19 cellular contexts compared by ENCODE assay signal in the genomic region with DNA sequence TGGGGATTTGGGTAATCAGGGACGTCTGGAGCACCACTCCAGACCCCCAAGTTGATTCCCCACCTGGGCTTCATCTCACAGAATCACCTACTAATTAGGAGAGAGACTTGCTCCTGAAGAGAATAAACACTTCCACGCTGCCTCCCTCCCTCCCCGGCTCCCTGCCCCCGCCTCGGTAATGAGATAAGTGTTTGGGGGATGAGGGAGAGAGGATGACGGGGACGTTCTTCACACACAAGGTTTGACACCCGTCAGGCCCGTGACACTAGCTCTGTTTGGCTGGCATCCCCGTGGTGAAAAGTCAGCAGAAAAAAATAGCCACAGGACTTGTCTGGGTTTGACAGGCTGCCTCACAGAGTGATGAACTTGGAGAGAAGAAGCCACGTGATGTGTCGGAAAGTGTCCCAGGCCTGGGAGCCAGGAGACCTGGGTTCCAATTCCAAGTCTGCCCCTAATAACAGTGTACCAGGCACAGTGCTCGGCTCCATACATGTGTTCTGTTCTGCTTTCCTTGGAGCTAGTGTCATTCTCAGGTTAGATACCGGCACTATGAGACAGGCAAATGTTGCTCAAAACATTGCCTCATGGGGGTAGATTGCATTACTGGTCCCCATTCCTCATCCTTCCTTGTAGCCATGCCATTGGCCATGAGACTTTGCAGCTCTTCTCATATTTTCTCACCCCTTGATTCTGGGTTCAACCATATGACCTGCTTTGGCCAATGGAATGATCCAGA.
DNase-seq lines count a peak whose midpoint lies in the region; ATAC-seq and TF ChIP-seq lines count a peak whose summit lies in the region.
"Had no signal": no experiment of that assay in that cellular context is flagged by ENCODE, and none has a peak within 500 bp of the region (broad histone marks: within the 10 kb centered on the region; RNA-seq: fewer than 3 reads in every experiment).

No MANE protein-coding gene starts in this region.

- in situ Hi-C loops in gastrocnemius medialis (cut with MboI; ENCODE audit: low sequenced_read_pairs in 4 of 4) = no loop called here

- intact Hi-C loops in left ventricle myocardium inferior (cut with micrococcal nuclease) (no loop called here), gastrocnemius medialis (cut with DNase I; ENCODE audit: low total_unique reads) (no loop called here)

- no peak overlapping the region for H3K4me3 Mint-ChIP-seq in stimulated activated memory B cell treated with anti-CD40 and anti-IgM and Interleukin-4, amounts not matched to agents 10 μg/mL and 1 μg/mL and 100 μg/mL, for 72 hours
- no peak overlapping the region for H3K4me3 Mint-ChIP-seq in natural killer cell treated with Interleukin-12 subunit alpha and Interleukin-12 subunit beta and Interleukin-15 and Interleukin-18, amount 100 ng/mL, for 72 hours
- H3K4me3 Mint-ChIP-seq: activated naive CD8-positive, alpha-beta T cell treated with anti-CD3 and anti-CD28 coated beads, Interleukin-2, amount 10 ng/mL, durations not matched to agents 7 days and 5 days; CD8-positive, alpha-beta T cell; central memory CD8-positive, alpha-beta T cell had no signal

- H3K9me3 Mint-ChIP-seq in stimulated activated memory B cell treated with anti-CD40 and anti-IgM and Interleukin-4, amounts not matched to agents 10 μg/mL and 1 μg/mL and 100 μg/mL, for 72 hours = no peaks in the 10 kb centered on the region
- H3K9me3 Mint-ChIP-seq in natural killer cell treated with Interleukin-12 subunit alpha and Interleukin-12 subunit beta and Interleukin-15 and Interleukin-18, amount 100 ng/mL, for 72 hours = no peaks in the 10 kb centered on the region
- H3K9me3 Mint-ChIP-seq: activated naive CD8-positive, alpha-beta T cell treated with anti-CD3 and anti-CD28 coated beads, Interleukin-2, amount 10 ng/mL, durations not matched to agents 7 days and 5 days; CD8-positive, alpha-beta T cell; central memory CD8-positive, alpha-beta T cell had no signal

- no peaks in the 10 kb centered on the region for H3K36me3 ChIP-seq in left ventricle myocardium inferior
- H3K36me3 ChIP-seq in gastrocnemius medialis = no peaks in the 10 kb centered on the region
- H3K36me3 ChIP-seq: stomach had no signal

- H3K27me3 Mint-ChIP-seq in stimulated activated memory B cell treated with anti-CD40 and anti-IgM and Interleukin-4, amounts not matched to agents 10 μg/mL and 1 μg/mL and 100 μg/mL, for 72 hours = peaks cover 19% of the 10 kb centered on the region
- H3K27me3 Mint-ChIP-seq in natural killer cell treated with Interleukin-12 subunit alpha and Interleukin-12 subunit beta and Interleukin-15 and Interleukin-18, amount 100 ng/mL, for 72 hours = peaks cover 0 to 20% of the 10 kb centered on the region in 2 donors

- DNase-seq in NCI-H2029 (lab: John Stamatoyannopoulos, UW) = peak; percentile 11
- no peak for DNase-seq in NCI-H2029 treated with DMSO at 0.1 percent for 48 hours (lab: John Stamatoyannopoulos, UW)
- peak; percentile 32 for DNase-seq in RPMI8226
- DNase-seq in left ventricle myocardium inferior = peak; percentile 41
- DNase-seq in gastrocnemius medialis = peak; percentile 37 to 45
- DNase-seq in globus pallidus (ENCODE audit: low spot score) = no peak
- DNase-seq in natural killer cell treated with Interleukin-12 subunit alpha and Interleukin-12 subunit beta and Interleukin-15 and Interleukin-18, amount 100 ng/mL, for 72 hours (ENCODE audit: low spot score) = no peak
- DNase-seq: activated CD4-positive, alpha-beta T cell treated with anti-CD3 and anti-CD28 coated beads, Interleukin-2, amount 50 U/mL, for 4 hours; activated naive CD8-positive, alpha-beta T cell treated with anti-CD3 and anti-CD28 coated beads, Interleukin-2, amount 10 ng/mL, durations not matched to agents 7 days and 5 days; activated T-cell treated with anti-CD3 and anti-CD28 coated beads, Interleukin-2, amount 50 U/mL, for 1 hour; CD8-positive, alpha-beta T cell; effector memory CD4-positive, alpha-beta T cell; MM.1S; stimulated activated CD4-positive, alpha-beta T cell treated with anti-CD3 and anti-CD28 coated beads, Interleukin-12 subunit alpha, Interleukin-12 subunit beta, amount 100 ng/mL, for 4 hours had no signal

- H3K27ac ChIP-seq in left ventricle myocardium inferior (replicated peaks) = peak overlapping the region; percentile 83
- peak overlapping the region; percentile 55 to 70 (median 63) for H3K27ac ChIP-seq in gastrocnemius medialis

- no peaks in the 10 kb centered on the region for H3K36me3 Mint-ChIP-seq in stimulated activated memory B cell treated with anti-CD40 and anti-IgM and Interleukin-4, amounts not matched to agents 10 μg/mL and 1 μg/mL and 100 μg/mL, for 72 hours
- H3K36me3 Mint-ChIP-seq in natural killer cell treated with Interleukin-12 subunit alpha and Interleukin-12 subunit beta and Interleukin-15 and Interleukin-18, amount 100 ng/mL, for 72 hours = no peaks in the 10 kb centered on the region
- H3K36me3 Mint-ChIP-seq: activated naive CD8-positive, alpha-beta T cell treated with anti-CD3 and anti-CD28 coated beads, Interleukin-2, amount 10 ng/mL, durations not matched to agents 7 days and 5 days; CD8-positive, alpha-beta T cell had no signal

- H3K4me3 ChIP-seq in left ventricle myocardium inferior = peak overlapping the region; percentile 41
- H3K4me3 ChIP-seq in gastrocnemius medialis = peak overlapping the region in 2 of 4 donors; percentile 27 to 34

- H3K4me1 ChIP-seq in left ventricle myocardium inferior = peaks cover 10% of the 10 kb centered on the region
- H3K4me1 ChIP-seq in gastrocnemius medialis = peaks cover 0 to 5% of the 10 kb centered on the region in 2 donors

- ATAC-seq in gastrocnemius medialis = peak; percentile 59 to 89
- ATAC-seq in stimulated activated memory B cell treated with anti-CD40 and anti-IgM and Interleukin-4, amounts not matched to agents 10 μg/mL and 1 μg/mL and 100 μg/mL, for 72 hours = no peak
- ATAC-seq in natural killer cell treated with Interleukin-12 subunit alpha and Interleukin-12 subunit beta and Interleukin-15 and Interleukin-18, amount 100 ng/mL, for 72 hours = no peak
- ATAC-seq: CD8-positive, alpha-beta T cell; PC-3 had no signal

- no peak overlapping the region for H3K27ac Mint-ChIP-seq in stimulated activated memory B cell treated with anti-CD40 and anti-IgM and Interleukin-4, amounts not matched to agents 10 μg/mL and 1 μg/mL and 100 μg/mL, for 72 hours
- no peak overlapping the region for H3K27ac Mint-ChIP-seq in natural killer cell treated with Interleukin-12 subunit alpha and Interleukin-12 subunit beta and Interleukin-15 and Interleukin-18, amount 100 ng/mL, for 72 hours
- H3K27ac Mint-ChIP-seq: activated naive CD8-positive, alpha-beta T cell treated with anti-CD3 and anti-CD28 coated beads, Interleukin-2, amount 10 ng/mL, durations not matched to agents 7 days and 5 days; CD8-positive, alpha-beta T cell; progenitor cell of endocrine pancreas had no signal

- peak in 1 of 2 donors; percentile 16 for TF ChIP-seq POLR2A in gastrocnemius medialis (IDR thresholded peaks at IDR 0.05)

- H3K9me3 ChIP-seq in left ventricle myocardium inferior (replicated peaks) (peaks cover 5% of the 10 kb centered on the region), gastrocnemius medialis (no peaks in the 10 kb centered on the region)

- H3K4me1 Mint-ChIP-seq in stimulated activated memory B cell treated with anti-CD40 and anti-IgM and Interleukin-4, amounts not matched to agents 10 μg/mL and 1 μg/mL and 100 μg/mL, for 72 hours = no peaks in the 10 kb centered on the region
- no peaks in the 10 kb centered on the region for H3K4me1 Mint-ChIP-seq in natural killer cell treated with Interleukin-12 subunit alpha and Interleukin-12 subunit beta and Interleukin-15 and Interleukin-18, amount 100 ng/mL, for 72 hours (ENCODE audit: low read depth in 2 of 2)
- H3K4me1 Mint-ChIP-seq: activated naive CD8-positive, alpha-beta T cell treated with anti-CD3 and anti-CD28 coated beads, Interleukin-2, amount 10 ng/mL, durations not matched to agents 7 days and 5 days; central memory CD8-positive, alpha-beta T cell had no signal

- no peaks in the 10 kb centered on the region for H3K27me3 ChIP-seq in left ventricle myocardium inferior (ENCODE audit: low read depth)
- no peaks in the 10 kb centered on the region for H3K27me3 ChIP-seq in gastrocnemius medialis

- TF ChIP-seq CTCF in left ventricle myocardium inferior (IDR thresholded peaks at IDR 0.05; ENCODE audit: borderline replicate concordance) (no peak), gastrocnemius medialis (IDR thresholded peaks at IDR 0.05 in 4 of 5, conservative IDR thresholded peaks at IDR 0.05 in 1 of 5) (no peak)

Comparison
In these comparisons a context has a peak if more than half of its experiments do, and no peak if none do; other contexts are left out.
1. DNase-seq: peak in NCI-H2029 (single experiment), RPMI8226 (single experiment), left ventricle myocardium inferior (single experiment) and gastrocnemius medialis (2 of 2); none in NCI-H2029 treated with DMSO at 0.1 percent for 48 hours (single experiment), globus pallidus (single experiment) and natural killer cell treated with Interleukin-12 subunit alpha and Interleukin-12 subunit beta and Interleukin-15 and Interleukin-18, amount 100 ng/mL, for 72 hours (single experiment).
2. ATAC-seq: peak in gastrocnemius medialis (2 of 2); none in stimulated activated memory B cell treated with anti-CD40 and anti-IgM and Interleukin-4, amounts not matched to agents 10 μg/mL and 1 μg/mL and 100 μg/mL, for 72 hours (single experiment) and natural killer cell treated with Interleukin-12 subunit alpha and Interleukin-12 subunit beta and Interleukin-15 and Interleukin-18, amount 100 ng/mL, for 72 hours (0 of 2).